ENCODE assay signal across 8 cellular contexts in genomic region chr17:29619251-29619650, GRCh38. TPM values are rescaled to one million over a fixed set of nuclear protein-coding genes. Genes with fewer than 3 reads are reported as not detected.
DNase-seq lines count a peak whose midpoint lies in the region; ATAC-seq and TF ChIP-seq lines count a peak whose summit lies in the region.

No MANE protein-coding gene starts in this region.

- H3K27me3 Mint-ChIP-seq in activated CD4-positive, alpha-beta T cell treated with anti-CD3 and anti-CD28 coated beads for 36 hours: peaks cover 2% of the 10 kb centered on the region
- H3K27me3 Mint-ChIP-seq in endodermal cell (ENCODE audit: insufficient read depth): peaks cover 99% of the 10 kb centered on the region
- peaks cover 6 to 18% (median 9%) of the 10 kb centered on the region in 3 donors for H3K27me3 Mint-ChIP-seq in immature natural killer cell (ENCODE audit: low read depth in 3 of 3)

- no peak for TF ChIP-seq EP300 in sigmoid colon (IDR thresholded peaks at IDR 0.05)

- H3K4me1 ChIP-seq in endodermal cell (ENCODE audit: control insufficient read depth, insufficient read depth, low read length) (peaks cover 2% of the 10 kb centered on the region), sigmoid colon (peaks cover 0 to 88% (median 71%) of the 10 kb centered on the region in 4 donors)

- H3K27me3 ChIP-seq in endodermal cell (ENCODE audit: control insufficient read depth, insufficient read depth, low read length, poor library complexity, severe bottlenecking): peaks cover 100% of the 10 kb centered on the region
- H3K27me3 ChIP-seq in sigmoid colon: no peaks in the 10 kb centered on the region

- H3K36me3 ChIP-seq in endodermal cell (ENCODE audit: control insufficient read depth, insufficient read depth, low read length): no peaks in the 10 kb centered on the region
- no peaks in the 10 kb centered on the region for H3K36me3 ChIP-seq in sigmoid colon

- H3K27ac ChIP-seq in endodermal cell (ENCODE audit: low read depth, low read length) (no peak overlapping the region), sigmoid colon (peak overlapping the region in 2 of 4 donors; percentile 38 to 65)

- intact Hi-C loops in activated CD4-positive, alpha-beta T cell treated with anti-CD3 and anti-CD28 coated beads for 36 hours (cut with DNase I, micrococcal nuclease): loop anchor here (5.0 to 10.0 kb wide), 3 partner anchors 143 to 894 kb away; partner anchors contain the start of genes NEK8 (in 1 of the 2), PHF12 (in 1 of the 2) and TLCD1 (in 1 of the 2)
- intact Hi-C loops in sigmoid colon (cut with DNase I): loop anchor here (5.0 to 10.0 kb wide), 2 partner anchors 37 to 146 kb away; no protein-coding TSS in a partner anchor

- CTCF ChIA-PET in activated CD4-positive, alpha-beta T cell treated with anti-CD3 and anti-CD28 coated beads for 36 hours (lab: Charles Lee): interaction anchor here (1.1 to 3.3 kb wide), 6 partner anchors 11 to 311 kb away, joined by 3 to 31 read pairs (median 14); partner anchors contain the start of gene SSH2

- no peak for ATAC-seq in activated CD4-positive, alpha-beta T cell treated with anti-CD3 and anti-CD28 coated beads for 36 hours
- no peak for ATAC-seq in HG03442 (IDR thresholded peaks at IDR 0.05; ENCODE audit: unreplicated experiment)

- DNase-seq in activated CD4-positive, alpha-beta T cell treated with anti-CD3 and anti-CD28 coated beads for 36 hours: peak; percentile 51
- no peak for DNase-seq in activated CD4-positive, alpha-beta T cell treated with anti-CD3 and anti-CD28 coated beads, Interleukin-2, amount 50 U/mL, for 48 hours
- DNase-seq in NB4 (ENCODE audit: low read depth): peak; percentile 72
- DNase-seq in endodermal cell: peak; percentile 78
- peak; percentile 61 for DNase-seq in sigmoid colon
- no peak for DNase-seq in effector CD4-positive, alpha-beta T cell
- DNase-seq in immature natural killer cell: no peak

- peaks cover 56% of the 10 kb centered on the region for H3K4me1 Mint-ChIP-seq in activated CD4-positive, alpha-beta T cell treated with anti-CD3 and anti-CD28 coated beads for 36 hours
- peaks cover 6% of the 10 kb centered on the region for H3K4me1 Mint-ChIP-seq in endodermal cell
- peaks cover 56 to 60% of the 10 kb centered on the region in 2 donors for H3K4me1 Mint-ChIP-seq in immature natural killer cell

- no peak overlapping the region for H3K9ac ChIP-seq in endodermal cell (ENCODE audit: extremely low read depth, low read length, poor library complexity, severe bottlenecking)

- H3K4me3 ChIP-seq in NB4 (ENCODE audit: low read depth, low read length) (no peak overlapping the region), endodermal cell (ENCODE audit: low read length) (no peak overlapping the region), sigmoid colon (no peak overlapping the region)

- H3K9me3 ChIP-seq in endodermal cell (ENCODE audit: control insufficient read depth, low read length) (no peaks in the 10 kb centered on the region), sigmoid colon (no peaks in the 10 kb centered on the region)

- TF ChIP-seq POLR2A in NB4 (IDR thresholded peaks at IDR 0.05; ENCODE audit: extremely low read depth, insufficient read length) (no peak), sigmoid colon (IDR thresholded peaks at IDR 0.05) (no peak)

- POLR2A ChIA-PET in activated CD4-positive, alpha-beta T cell treated with anti-CD3 and anti-CD28 coated beads for 36 hours (lab: Charles Lee): interaction anchor here (1.8 kb wide), 1 partner anchor 311 kb away, joined by 5 read pairs; the partner anchor contains the start of gene SSH2

- TF ChIP-seq CTCF in NB4 (IDR thresholded peaks at IDR 0.05; ENCODE audit: low read depth, low read length): peak; percentile 47
- peak; percentile 67 for TF ChIP-seq CTCF in endodermal cell (conservative IDR thresholded peaks at IDR 0.05)
- TF ChIP-seq CTCF in sigmoid colon (IDR thresholded peaks at IDR 0.05): no peak

- H3K27ac Mint-ChIP-seq in activated CD4-positive, alpha-beta T cell treated with anti-CD3 and anti-CD28 coated beads for 36 hours: no peak overlapping the region
- H3K27ac Mint-ChIP-seq in endodermal cell: no peak overlapping the region
- no peak overlapping the region for H3K27ac Mint-ChIP-seq in immature natural killer cell

- H3K4me3 Mint-ChIP-seq in activated CD4-positive, alpha-beta T cell treated with anti-CD3 and anti-CD28 coated beads for 36 hours: no peak overlapping the region
- no peak overlapping the region for H3K4me3 Mint-ChIP-seq in endodermal cell
- H3K4me3 Mint-ChIP-seq in immature natural killer cell: peak overlapping the region in 1 of 5 donors; percentile 38

- H3K36me3 Mint-ChIP-seq in activated CD4-positive, alpha-beta T cell treated with anti-CD3 and anti-CD28 coated beads for 36 hours (ENCODE audit: low read depth): no peaks in the 10 kb centered on the region
- H3K36me3 Mint-ChIP-seq in endodermal cell (ENCODE audit: low read depth): no peaks in the 10 kb centered on the region
- no peaks in the 10 kb centered on the region for H3K36me3 Mint-ChIP-seq in immature natural killer cell

- no peaks in the 10 kb centered on the region for H3K9me3 Mint-ChIP-seq in activated CD4-positive, alpha-beta T cell treated with anti-CD3 and anti-CD28 coated beads for 36 hours (ENCODE audit: low read depth)
- H3K9me3 Mint-ChIP-seq in endodermal cell (no peaks in the 10 kb centered on the region), immature natural killer cell (no peaks in the 10 kb centered on the region)

RNA-seq across cellular contexts. Expression of gene CORO6, which starts 3.5 kb away (rescaled TPM):
- 10 to 100 TPM; 13.9 to 14.2 TPM for total RNA-seq in activated CD4-positive, alpha-beta T cell treated with anti-CD3 and anti-CD28 coated beads for 36 hours
- total RNA-seq in endodermal cell (under 1 TPM; 0.86 to 1.00 TPM), sigmoid colon (10 to 100 TPM; 23.9 to 94.4 (median 35.1) TPM)
- polyA plus RNA-seq in endodermal cell (2013, experiment 1 of 2): 6.2 TPM
- polyA plus RNA-seq in endodermal cell (2013, experiment 2 of 2): 5.3 TPM
- polyA plus RNA-seq in sigmoid colon (1 to 10 TPM in 2 of 3 donors, under 1 TPM in 1; 0.23 to 4.9 (median 3.0) TPM), immature natural killer cell (1 to 10 TPM in 1 of 3 donors, under 1 TPM in 2; 0.12 to 1.3 (median 0.38) TPM)

RNA-seq across cellular contexts. Expression of gene ANKRD13B, which starts 26.3 kb away (rescaled TPM):
- total RNA-seq in activated CD4-positive, alpha-beta T cell treated with anti-CD3 and anti-CD28 coated beads for 36 hours: 10 to 100 TPM; 17.3 to 20.2 TPM
- total RNA-seq in endodermal cell: 1 to 10 TPM; 2.2 to 2.6 TPM
- 36.5 TPM for polyA plus RNA-seq in endodermal cell (2013, experiment 1 of 2)
- 28.4 TPM for polyA plus RNA-seq in endodermal cell (2013, experiment 2 of 2)
- total RNA-seq in sigmoid colon: 10 to 100 TPM in 1 of 4 donors, 1 to 10 TPM in 3; 5.4 to 17.2 (median 6.2) TPM
- polyA plus RNA-seq in sigmoid colon: 1 to 10 TPM; 1.6 to 5.2 (median 3.0) TPM
- polyA plus RNA-seq in immature natural killer cell: under 1 TPM in 1 of 3 donors, not detected in 2; 0.18 TPM

RNA-seq across cellular contexts. Expression of gene GIT1, which starts 29.8 kb away (rescaled TPM):
- total RNA-seq in activated CD4-positive, alpha-beta T cell treated with anti-CD3 and anti-CD28 coated beads for 36 hours: 10 to 100 TPM; 60.5 to 74.1 TPM
- total RNA-seq in endodermal cell (10 to 100 TPM; 45.0 to 61.8 TPM), sigmoid colon (10 to 100 TPM; 13.6 to 31.3 (median 16.8) TPM)
- polyA plus RNA-seq in endodermal cell (2013, experiment 1 of 2): 47.1 TPM
- 48.9 TPM for polyA plus RNA-seq in endodermal cell (2013, experiment 2 of 2)
- polyA plus RNA-seq in sigmoid colon (10 to 100 TPM; 16.9 to 28.5 (median 18.0) TPM), immature natural killer cell (1 to 10 TPM; 2.3 to 8.9 (median 5.1) TPM)

RNA-seq across cellular contexts. Expression of gene TP53I13, which starts 50.8 kb away (rescaled TPM):
- total RNA-seq in activated CD4-positive, alpha-beta T cell treated with anti-CD3 and anti-CD28 coated beads for 36 hours: 10 to 100 TPM; 37.7 to 41.5 TPM
- total RNA-seq in endodermal cell (10 to 100 TPM; 21.7 to 31.0 TPM), sigmoid colon (10 to 100 TPM; 28.8 to 41.8 (median 35.4) TPM)
- 34.6 TPM for polyA plus RNA-seq in endodermal cell (2013, experiment 1 of 2)
- 33.7 TPM for polyA plus RNA-seq in endodermal cell (2013, experiment 2 of 2)
- polyA plus RNA-seq in sigmoid colon (10 to 100 TPM; 14.4 to 79.0 (median 20.3) TPM), immature natural killer cell (10 to 100 TPM; 41.6 to 50.5 (median 47.0) TPM)

RNA-seq across cellular contexts. Expression of gene ABHD15, which starts 52.4 kb away (rescaled TPM):
- 1 to 10 TPM; 7.2 to 8.6 TPM for total RNA-seq in activated CD4-positive, alpha-beta T cell treated with anti-CD3 and anti-CD28 coated beads for 36 hours
- total RNA-seq in endodermal cell (1 to 10 TPM; 1.4 to 2.1 TPM), sigmoid colon (10 to 100 TPM in 1 of 4 donors, 1 to 10 TPM in 3; 4.1 to 10.8 (median 6.7) TPM)
- 1.9 TPM for polyA plus RNA-seq in endodermal cell (2013, experiment 1 of 2)
- 1.4 TPM for polyA plus RNA-seq in endodermal cell (2013, experiment 2 of 2)
- polyA plus RNA-seq in sigmoid colon (10 to 100 TPM in 1 of 3 donors, 1 to 10 TPM in 2; 4.9 to 10.3 (median 5.4) TPM), immature natural killer cell (10 to 100 TPM; 31.6 to 36.7 (median 34.0) TPM)

Comparison
In these comparisons a context has a peak if more than half of its experiments do, and no peak if none do; other contexts are left out.
1. DNase-seq: peak in activated CD4-positive, alpha-beta T cell treated with anti-CD3 and anti-CD28 coated beads for 36 hours (single experiment), NB4 (single experiment), endodermal cell (single experiment) and sigmoid colon (single experiment); none in activated CD4-positive, alpha-beta T cell treated with anti-CD3 and anti-CD28 coated beads, Interleukin-2, amount 50 U/mL, for 48 hours (0 of 2), effector CD4-positive, alpha-beta T cell (single experiment) and immature natural killer cell (0 of 3).
2. CTCF ChIP-seq: peak in NB4 (single experiment) and endodermal cell (single experiment); none in sigmoid colon (0 of 4).
3. RNA of gene CORO6, which starts 3.5 kb away (total RNA-seq): 23.9 to 94.4 TPM in sigmoid colon and 13.9 to 14.2 TPM in activated CD4-positive, alpha-beta T cell treated with anti-CD3 and anti-CD28 coated beads for 36 hours; 0.86 to 1.00 TPM in endodermal cell; every median in the first group is over 4 times any median in the second.